1 cellular context compared by ENCODE assay signal in genomic region chr5:141524604-141525597, GRCh38.
TF ChIP-seq lines count a peak whose summit lies in the region.

No MANE protein-coding gene starts in this region.

TF ChIP-seq in HepG2, 621 proteins besides CTCF, POLR2A, EP300 and RAD21 (continued from another document):
- TF ChIP-seq ARID3A (IDR thresholded peaks at IDR 0.05; ENCODE audit: low read depth, low read length) (peak; percentile 51; the same call in 1 of the 2 replicates), FOXO1 (CRISPR knock-in tag; IDR thresholded peaks at IDR 0.05) (peak; percentile 78), ZNF710 (CRISPR knock-in tag; IDR thresholded peaks at IDR 0.05; ENCODE audit: borderline replicate concordance) (no peak), ZNF639 (CRISPR knock-in tag; conservative IDR thresholded peaks at IDR 0.05) (no peak), NFIB (CRISPR knock-in tag; IDR thresholded peaks at IDR 0.05; ENCODE audit: borderline replicate concordance) (no peak), PLSCR1 (CRISPR knock-in tag; IDR thresholded peaks at IDR 0.05; ENCODE audit: borderline replicate concordance) (no peak), AKNA (CRISPR knock-in tag; IDR thresholded peaks at IDR 0.05; ENCODE audit: borderline replicate concordance) (no peak), HMGXB4 (CRISPR knock-in tag; IDR thresholded peaks at IDR 0.05; ENCODE audit: borderline replicate concordance in 1 of 2, low read depth in 1 of 2) (peak; percentile 85 to 92), ELF1 (CRISPR knock-in tag; IDR thresholded peaks at IDR 0.05) (no peak), MYPOP (CRISPR knock-in tag; IDR thresholded peaks at IDR 0.05) (peak; percentile 56; the same call in 1 of the 2 replicates), ZNF589 (CRISPR knock-in tag; conservative IDR thresholded peaks at IDR 0.05) (no peak), ZXDC (CRISPR knock-in tag; IDR thresholded peaks at IDR 0.05) (no peak), ZBTB33 (CRISPR knock-in tag; IDR thresholded peaks at IDR 0.05) (peak; percentile 76), PAF1 (CRISPR knock-in tag; IDR thresholded peaks at IDR 0.05) (no peak), GMEB2 (CRISPR knock-in tag; IDR thresholded peaks at IDR 0.05; ENCODE audit: low read depth) (no peak), PITX1 (CRISPR knock-in tag; IDR thresholded peaks at IDR 0.05) (peak; percentile 35; the same call in 1 of the 2 replicates), SSRP1 (CRISPR knock-in tag; IDR thresholded peaks at IDR 0.05) (peak; percentile 97), ZHX1 (CRISPR knock-in tag; IDR thresholded peaks at IDR 0.05; ENCODE audit: low read depth) (no peak), HDAC1 (CRISPR knock-in tag; IDR thresholded peaks at IDR 0.05) (peak; percentile 47; the same call in 1 of the 2 replicates), MXD4 (CRISPR knock-in tag; IDR thresholded peaks at IDR 0.05) (peak; percentile 56; the same call in 1 of the 2 replicates)
